In the genomic region with DNA sequence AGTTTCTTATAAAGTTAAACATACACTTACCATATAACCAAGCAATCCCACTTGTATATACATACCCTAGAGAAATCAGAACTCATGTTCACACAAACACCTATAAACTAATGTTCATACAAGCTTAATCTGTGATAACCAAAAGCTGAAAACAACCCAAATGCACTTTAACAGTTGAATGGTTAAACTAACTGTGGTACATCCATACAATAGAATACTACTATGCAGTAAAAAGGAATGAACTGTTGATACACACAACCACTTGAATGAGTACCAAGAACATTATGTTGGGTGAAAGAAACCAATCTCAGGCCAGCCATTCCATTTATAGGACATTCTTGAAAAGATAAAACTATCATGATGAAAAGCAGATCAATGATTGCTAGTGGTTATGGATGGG, we compare ENCODE assay signal across 2 cellular contexts.
TF ChIP-seq lines count a peak whose summit lies in the region.

No MANE protein-coding gene starts in this region.

TF ChIP-seq in SK-N-SH, 30 proteins besides CTCF, POLR2A, EP300 and RAD21 (continued from another document):
- no peak for TF ChIP-seq FOXJ3 (CRISPR knock-in tag; IDR thresholded peaks at IDR 0.05)
- TF ChIP-seq TCF12 (IDR thresholded peaks at IDR 0.05): no peak

TF ChIP-seq in H1, 55 proteins besides CTCF, POLR2A, EP300 and RAD21 (continued from another document):
- TF ChIP-seq CHD1 (IDR thresholded peaks at IDR 0.05; ENCODE audit: low read depth, low read length) (no peak), TAF1 (IDR thresholded peaks at IDR 0.05; ENCODE audit: low read depth, low read length) (no peak), HDAC6 (IDR thresholded peaks at IDR 0.05; ENCODE audit: low read depth, low read length) (no peak)
